ENCODE assay signal across 18 cellular contexts in the genomic region with DNA sequence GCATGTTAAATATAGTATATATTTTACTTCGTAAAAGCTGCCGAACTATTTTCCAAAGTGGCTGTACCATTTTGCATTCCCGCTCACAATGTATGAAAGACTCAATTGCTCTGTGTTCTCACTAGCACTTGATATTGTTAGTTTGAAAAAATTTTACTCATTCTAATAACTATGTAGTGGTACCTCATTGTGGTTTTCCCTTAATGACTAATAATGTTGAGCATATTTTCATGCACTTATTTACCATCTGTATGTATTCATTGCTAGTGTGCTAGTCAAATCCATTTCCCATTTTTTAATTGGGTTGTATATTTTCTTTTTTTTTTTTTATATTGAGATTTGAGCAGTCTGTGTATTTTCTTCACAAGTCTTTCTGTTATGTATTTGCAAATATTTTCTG. TPM values are rescaled to one million over a fixed set of nuclear protein-coding genes. Genes with fewer than 3 reads are reported as not detected.
DNase-seq lines count a peak whose midpoint lies in the region; TF ChIP-seq lines count a peak whose summit lies in the region.
"Had no signal": no experiment of that assay in that cellular context is flagged by ENCODE, and none has a peak within 500 bp of the region (broad histone marks: within the 10 kb centered on the region; RNA-seq: fewer than 3 reads in every experiment).

No MANE protein-coding gene starts in this region.

- no peak overlapping the region for H3K27ac Mint-ChIP-seq in immature natural killer cell
- H3K27ac Mint-ChIP-seq: CD14-positive monocyte; CD4-positive, alpha-beta memory T cell; GM23338; IgD-negative memory B cell had no signal

- H3K27me3 ChIP-seq in mammary epithelial cell (ENCODE audit: insufficient read depth, low read length), result no peaks in the 10 kb centered on the region
- H3K27me3 ChIP-seq in breast epithelium, result no peaks in the 10 kb centered on the region
- H3K27me3 ChIP-seq: BLaER1 had no signal

- DNase-seq in mammary epithelial cell (peak; percentile 22), breast epithelium (ENCODE audit: low spot score in 2 of 2) (no peak), amniotic epithelial cell (ENCODE audit: low read depth) (peak; percentile 41), fibroblast of mammary gland (ENCODE audit: low read depth) (peak; percentile 16), immature natural killer cell (no peak), GM10266 (ENCODE audit: extremely low spot score) (no peak), inferior parietal cortex (ENCODE audit: extremely low spot score) (no peak)
- DNase-seq: CD4-positive, alpha-beta memory T cell; DMS153; DMS79; HCEC 1CT; KBM-7 had no signal

- H3K4me2 ChIP-seq in mammary epithelial cell (ENCODE audit: insufficient read depth, low read depth, low read length), result no peak overlapping the region
- H3K4me2 ChIP-seq: A549, BLaER1, GM23338 had no signal

- dilution Hi-C loops in mammary epithelial cell (cut with HindIII; ENCODE audit: low sequenced_read_pairs), result no loop called here

- peaks cover 0 to 3% (median 2%) of the 10 kb centered on the region in 3 donors for H3K27me3 Mint-ChIP-seq in immature natural killer cell (ENCODE audit: low read depth in 3 of 3)
- H3K27me3 Mint-ChIP-seq: CD4-positive, alpha-beta memory T cell had no signal

- intact Hi-C loops in mammary epithelial cell (cut with micrococcal nuclease), result loop anchor here (10.0 kb wide), 1 partner anchor 245 kb away; no protein-coding TSS in a partner anchor
- intact Hi-C loops in breast epithelium (cut with DNase I; ENCODE audit: low total_unique reads), result no loop called here

- H2AFZ ChIP-seq in mammary epithelial cell (ENCODE audit: low read depth, low read length), result no peak overlapping the region
- H2AFZ ChIP-seq: GM23338 had no signal

- H3K27ac ChIP-seq in mammary epithelial cell (ENCODE audit: insufficient read depth, low read depth, low read length) (no peak overlapping the region), breast epithelium (no peak overlapping the region)
- H3K27ac ChIP-seq: 22Rv1, A549, BLaER1 had no signal

- no peak overlapping the region for H3K4me3 ChIP-seq in mammary epithelial cell (replicated peaks in 1 of 3; ENCODE audit: insufficient read depth in 1 of 3, low read depth in 2 of 3, low read length in 3 of 3)
- H3K4me3 ChIP-seq in breast epithelium, result no peak overlapping the region
- no peak overlapping the region for H3K4me3 ChIP-seq in fibroblast of mammary gland (ENCODE audit: control insufficient read depth, low read depth, low read length)
- H3K4me3 ChIP-seq: A549, BLaER1, GM23338 had no signal

- peaks cover 0 to 3% (median 0%) of the 10 kb centered on the region in 3 donors for H3K36me3 Mint-ChIP-seq in immature natural killer cell
- H3K36me3 Mint-ChIP-seq: CD14-positive monocyte; CD4-positive, alpha-beta memory T cell had no signal

- H3K9me3 ChIP-seq in mammary epithelial cell (replicated peaks; ENCODE audit: insufficient read depth, low read length), result no peaks in the 10 kb centered on the region
- no peaks in the 10 kb centered on the region for H3K9me3 ChIP-seq in breast epithelium
- H3K9me3 ChIP-seq: A549, BLaER1 had no signal

- H3K79me2 ChIP-seq in mammary epithelial cell (ENCODE audit: insufficient read depth, low read length), result no peaks in the 10 kb centered on the region

- H3K9me3 Mint-ChIP-seq in immature natural killer cell, result peaks cover 0 to 2% (median 0%) of the 10 kb centered on the region in 6 donors
- H3K9me3 Mint-ChIP-seq: IgD-negative memory B cell had no signal

- peaks cover 17 to 18% of the 10 kb centered on the region in 2 donors for H3K4me1 Mint-ChIP-seq in immature natural killer cell
- H3K4me1 Mint-ChIP-seq: CD4-positive, alpha-beta memory T cell; IgD-negative memory B cell had no signal

- no peak overlapping the region for H3K4me3 Mint-ChIP-seq in immature natural killer cell
- H3K4me3 Mint-ChIP-seq: CD14-positive monocyte; CD4-positive, alpha-beta memory T cell; GM23338; IgD-negative memory B cell had no signal

- no TSS peak for BruUV-seq in mammary epithelial cell (replicated peaks; lab: Mats Ljungman, UMichigan)

- H3K36me3 ChIP-seq in mammary epithelial cell (ENCODE audit: insufficient read depth, low read length) (no peaks in the 10 kb centered on the region), breast epithelium (no peaks in the 10 kb centered on the region)
- H3K36me3 ChIP-seq: BLaER1 had no signal

- no peak for TF ChIP-seq POLR2A in breast epithelium (IDR thresholded peaks at IDR 0.05)

- CTCF ChIA-PET in mammary epithelial cell (lab: Charles Lee; ENCODE audit: low non-redundant PET), result no interaction called here

- H3K4me1 ChIP-seq in mammary epithelial cell (ENCODE audit: insufficient read depth, low read length), result peaks cover 2% of the 10 kb centered on the region
- no peaks in the 10 kb centered on the region for H3K4me1 ChIP-seq in breast epithelium
- H3K4me1 ChIP-seq: A549, BLaER1 had no signal

- no peak for TF ChIP-seq CTCF in mammary epithelial cell (conservative IDR thresholded peaks at IDR 0.05 in 1 of 2, IDR thresholded peaks at IDR 0.05 in 1 of 2; ENCODE audit: extremely low read depth in 1 of 2, insufficient read depth in 1 of 2, low read depth in 1 of 2, low read length in 2 of 2)
- TF ChIP-seq CTCF in breast epithelium (IDR thresholded peaks at IDR 0.05), result no peak
- no peak for TF ChIP-seq CTCF in fibroblast of mammary gland (conservative IDR thresholded peaks at IDR 0.05; ENCODE audit: control insufficient read depth, insufficient read depth, low read depth, low read length)
- TF ChIP-seq CTCF in GM10266 (IDR thresholded peaks at IDR 0.05; ENCODE audit: control insufficient read depth, insufficient read depth, low read depth, missing control alignments), result no peak

- WGBS in mammary epithelial cell (ENCODE audit: low coverage, missing lambda C conversion rate), result 91% methylated on average over 3 of the region's 3 CpGs

- H3K9ac ChIP-seq in mammary epithelial cell (ENCODE audit: insufficient read depth, low read length), result no peak overlapping the region
- H3K9ac ChIP-seq: BLaER1 had no signal

- in situ Hi-C loops in mammary epithelial cell (cut with MboI; ENCODE audit: low sequenced_read_pairs in 2 of 2), result no loop called here

- H4K20me1 ChIP-seq in mammary epithelial cell (ENCODE audit: insufficient read depth, low read length), result no peaks in the 10 kb centered on the region
- H4K20me1 ChIP-seq: BLaER1 had no signal

RNA-seq across cellular contexts. Expression of a gene that starts 58.4 kb away (rescaled TPM):
- total RNA-seq in mammary epithelial cell (10 to 100 TPM in 1 of 2 donors, 1 to 10 TPM in 1; 9.3 to 12.8 TPM), breast epithelium (10 to 100 TPM in 2 of 3 donors, 1 to 10 TPM in 1; 6.9 to 28.4 (median 13.4) TPM)
- polyA plus RNA-seq in mammary epithelial cell (0.76 TPM), immature natural killer cell (1 to 10 TPM in 2 of 3 donors, under 1 TPM in 1; 0.91 to 4.8 (median 1.7) TPM)
- polyA minus RNA-seq in mammary epithelial cell, result 1.3 TPM
- total RNA-seq: CD4-positive, alpha-beta memory T cell had no signal
- polyA plus RNA-seq: CD4-positive, alpha-beta memory T cell; IgD-negative memory B cell had no signal

Comparison
In these comparisons a context has a peak if more than half of its experiments do, and no peak if none do; other contexts are left out.
1. DNase-seq: peak in mammary epithelial cell (single experiment), amniotic epithelial cell (single experiment) and fibroblast of mammary gland (single experiment); none in breast epithelium (0 of 2), immature natural killer cell (0 of 3), GM10266 (single experiment) and inferior parietal cortex (single experiment).